In genomic region chr11:103053997-103054396, GRCh38 we compare ENCODE assay signal across 31 cellular contexts.
"Had no signal": no experiment of that assay in that cellular context is flagged by ENCODE, and none has a peak within 500 bp of the region (broad histone marks: within the 10 kb centered on the region; RNA-seq: fewer than 3 reads in every experiment).

No MANE protein-coding gene starts in this region.

- H3K27ac ChIP-seq: body of pancreas, brain microvascular endothelial cell, breast epithelium, VCaP had no signal

- H3K36me3 ChIP-seq: brain microvascular endothelial cell, breast epithelium had no signal

- ATAC-seq: activated CD8-positive, alpha-beta T cell treated with anti-CD3 and anti-CD28 coated beads for 36 hours; activated naive CD8-positive, alpha-beta T cell treated with anti-CD3 and anti-CD28 coated beads, Interleukin-2, amount 50 U/mL, for 24 hours; activated T-cell treated with anti-CD3 and anti-CD28 coated beads, Interleukin-2, amount 50 U/mL, for 4 hours; activated T-cell treated with anti-CD3 and anti-CD28 coated beads, Interleukin-2, amount 50 U/mL, for 72 hours; activated T-helper 17 cell treated with anti-CD3 and anti-CD28 coated beads, Interleukin-2, amount 50 U/mL, for 72 hours; body of pancreas had no signal

- H3K9me3 ChIP-seq: body of pancreas, breast epithelium had no signal

- H3K4me1 ChIP-seq: body of pancreas, breast epithelium had no signal

- FAIRE-seq: astrocyte had no signal

- H3K4me3 ChIP-seq: body of pancreas, breast epithelium had no signal

- H3K27me3 ChIP-seq: body of pancreas, brain microvascular endothelial cell, breast epithelium had no signal

- DNase-seq: activated B cell treated with CpG ODN at 0.5 μM for 24 hours; activated CD4-positive, alpha-beta memory T cell treated with anti-CD3 and anti-CD28 coated beads for 36 hours; activated CD4-positive, alpha-beta T cell treated with anti-CD3 and anti-CD28 coated beads for 4 hours; activated CD4-positive, alpha-beta T cell treated with anti-CD3 and anti-CD28 coated beads, Interleukin-2, amount 10 ng/mL, durations not matched to agents 24 days and 14 days; activated CD4-positive, alpha-beta T cell treated with anti-CD3 and anti-CD28 coated beads, Interleukin-2, amount 50 U/mL, for 1 hour; activated CD4-positive, alpha-beta T cell treated with anti-CD3 and anti-CD28 coated beads, Interleukin-2, amount 50 U/mL, for 4 hours; activated CD4-positive, CD25-positive, alpha-beta regulatory T cell treated with anti-CD3 and anti-CD28 coated beads, Interleukin-2, amount 50 U/mL, for 72 hours; activated CD8-positive, alpha-beta memory T cell treated with anti-CD3 and anti-CD28 coated beads, Interleukin-2, amount 50 U/mL, for 4 hours; activated CD8-positive, alpha-beta T cell treated with anti-CD3 and anti-CD28 coated beads for 36 hours; activated effector memory CD4-positive, alpha-beta T cell treated with anti-CD3 and anti-CD28 coated beads, Interleukin-2, amount 50 U/mL, for 16 hours; activated gamma-delta T cell treated with Interleukin-2 at 50 U/mL for 16 hours; activated naive CD4-positive, alpha-beta T cell; activated naive CD4-positive, alpha-beta T cell treated with anti-CD3 and anti-CD28 coated beads for 36 hours; activated naive CD8-positive, alpha-beta T cell treated with anti-CD3 and anti-CD28 coated beads, Interleukin-2, amount 10 ng/mL, durations not matched to agents 7 days and 5 days; activated naive CD8-positive, alpha-beta T cell treated with anti-CD3 and anti-CD28 coated beads, Interleukin-2, amount 50 U/mL, for 24 hours; activated T-cell treated with anti-CD3 and anti-CD28 coated beads for 4 hours; activated T-cell treated with anti-CD3 and anti-CD28 coated beads, Interleukin-2, amount 50 U/mL, for 1 hour; activated T-cell treated with anti-CD3 and anti-CD28 coated beads, Interleukin-2, amount 50 U/mL, for 4 hours; activated T-cell treated with anti-CD3 and anti-CD28 coated beads, Interleukin-2, amount 50 U/mL, for 72 hours; amniotic stem cell; aorta; body of pancreas; brain microvascular endothelial cell; central memory CD4-positive, alpha-beta T cell; T-helper 1 cell; T-helper 2 cell; T-helper 9 cell had no signal
